ENCODE assay signal across 8 cellular contexts in the genomic region with DNA sequence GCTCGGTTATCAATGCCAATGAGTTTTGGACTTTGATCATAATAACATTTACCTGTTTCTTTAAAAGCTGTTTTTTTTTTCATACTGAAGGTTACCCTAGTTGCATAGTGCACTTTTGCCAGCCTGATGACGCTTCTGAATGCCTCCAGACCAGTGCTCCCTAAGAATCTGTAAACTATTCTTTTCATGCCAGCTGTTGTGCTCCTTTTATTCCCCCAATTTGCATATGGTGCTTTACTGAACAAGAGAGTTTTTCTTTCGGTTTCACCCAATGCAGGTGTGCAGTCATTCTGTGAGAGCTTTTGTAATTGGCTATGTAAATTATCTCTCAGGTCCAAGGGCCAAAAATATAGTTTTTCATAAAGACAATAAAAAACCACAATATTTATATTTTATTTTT. TPM values are rescaled to one million over a fixed set of nuclear protein-coding genes. Genes with fewer than 3 reads are reported as not detected.
A peak's percentile ranks its signal among the peaks of the same experiment; 100 is the strongest.
DNase-seq lines count a peak whose midpoint lies in the region; ATAC-seq, FAIRE-seq and TF ChIP-seq lines count a peak whose summit lies in the region.

No MANE protein-coding gene starts in this region.

- DNase-seq in GM18507 (ENCODE audit: extremely low spot score, insufficient read length, low read depth): peak; percentile 42
- DNase-seq in germinal center (ENCODE audit: low spot score): peak; percentile 65
- no peak for DNase-seq in stimulated activated naive CD4-positive, alpha-beta T cell treated with Interleukin-2 at 50 U/mL for 16 hours (lab: John Stamatoyannopoulos, UW)
- no peak for DNase-seq in NCI-H524 (lab: John Stamatoyannopoulos, UW)
- DNase-seq in sigmoid colon: no peak
- DNase-seq in NCI-H146 treated with DMSO at 0.1 percent for 48 hours (lab: John Stamatoyannopoulos, UW; ENCODE audit: unreplicated experiment): no peak

- no peak for TF ChIP-seq POLR2A in sigmoid colon (IDR thresholded peaks at IDR 0.05)

- H3K9me3 ChIP-seq in sigmoid colon: no peaks in the 10 kb centered on the region

- no peak overlapping the region for H3K4me3 ChIP-seq in sigmoid colon

- TF ChIP-seq EP300 in sigmoid colon (IDR thresholded peaks at IDR 0.05): no peak

- ATAC-seq in GM21423 (IDR thresholded peaks at IDR 0.05; ENCODE audit: unreplicated experiment) (peak; percentile 83), HG03521 (IDR thresholded peaks at IDR 0.05; ENCODE audit: unreplicated experiment) (peak; percentile 84)

- H3K36me3 ChIP-seq in sigmoid colon: no peaks in the 10 kb centered on the region

- intact Hi-C loops in sigmoid colon (cut with DNase I): no loop called here

- H3K4me1 ChIP-seq in sigmoid colon: no peaks in the 10 kb centered on the region

- peak; percentile 94 for FAIRE-seq in GM18507 (lab: Jason Lieb, UNC)

- H3K27ac ChIP-seq in sigmoid colon: no peak overlapping the region

- TF ChIP-seq CTCF in sigmoid colon (IDR thresholded peaks at IDR 0.05): no peak

- 15 to 47% methylated on average over 3 of the region's 3 CpGs for WGBS in sigmoid colon, 2 donors

- H3K27me3 ChIP-seq in sigmoid colon: no peaks in the 10 kb centered on the region

RNA-seq across cellular contexts. Expression of a gene that starts 48.1 kb away (rescaled TPM):
- 10 to 100 TPM in 2 of 4 donors, 1 to 10 TPM in 2; 3.8 to 17.7 (median 10.6) TPM for total RNA-seq in sigmoid colon
- 1 to 10 TPM; 1.4 to 6.1 (median 2.4) TPM for polyA plus RNA-seq in sigmoid colon

Comparison
In these comparisons a context has a peak if more than half of its experiments do, and no peak if none do; other contexts are left out.
1. DNase-seq: peak in GM18507 (single experiment) and germinal center (single experiment); none in stimulated activated naive CD4-positive, alpha-beta T cell treated with Interleukin-2 at 50 U/mL for 16 hours (single experiment), NCI-H524 (0 of 2), sigmoid colon (single experiment) and NCI-H146 treated with DMSO at 0.1 percent for 48 hours (single experiment).